8 cellular contexts compared by ENCODE assay signal in the genomic region with DNA sequence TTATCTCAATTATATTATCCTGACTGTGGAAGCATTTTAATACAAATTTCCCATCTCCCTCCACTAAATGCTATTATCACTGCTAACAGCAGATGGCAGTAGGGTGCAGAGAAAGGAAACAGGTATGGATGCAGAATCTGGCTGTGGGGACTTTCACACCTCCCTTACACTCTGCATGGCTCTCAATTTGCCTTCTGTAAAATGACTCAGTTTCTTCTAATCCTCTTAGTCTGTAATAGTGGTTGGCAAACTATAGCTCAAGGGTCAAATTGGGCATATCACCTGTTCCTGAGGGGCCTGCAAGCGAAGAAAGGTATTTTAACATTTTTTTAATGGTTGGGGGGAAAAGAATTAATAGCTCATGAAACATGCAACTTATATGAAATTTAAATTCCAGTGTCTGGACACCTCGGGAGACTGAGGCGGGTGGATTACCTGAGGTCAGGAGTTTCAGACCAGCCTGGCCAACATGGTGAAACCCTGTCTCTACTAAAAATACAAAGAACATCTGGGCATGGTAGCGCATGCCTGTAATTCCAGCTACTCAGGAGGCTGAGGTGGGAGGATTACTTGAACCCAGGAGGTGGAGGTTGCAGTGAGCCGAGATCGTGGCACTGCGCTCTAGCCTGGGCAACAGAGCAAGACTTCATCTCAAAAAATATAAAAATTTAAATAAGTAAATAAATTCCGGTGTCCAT.
DNase-seq lines count a peak whose midpoint lies in the region; ATAC-seq and TF ChIP-seq lines count a peak whose summit lies in the region.

No MANE protein-coding gene starts in this region.

- H3K27ac ChIP-seq in CD4-positive, CD25-positive, alpha-beta regulatory T cell (ENCODE audit: insufficient read depth, low read length, poor library complexity, severe bottlenecking): no peak overlapping the region
- H3K27ac ChIP-seq in HEK293 (ENCODE audit: extremely low read depth, low read depth, low read length): no peak overlapping the region

- peaks cover 18% of the 10 kb centered on the region for H3K36me3 Mint-ChIP-seq in CD4-positive, CD25-positive, alpha-beta regulatory T cell
- peaks cover 43% of the 10 kb centered on the region for H3K36me3 Mint-ChIP-seq in activated CD4-positive, alpha-beta memory T cell treated with anti-CD3 and anti-CD28 coated beads, Interleukin-2, amount 10 ng/mL, durations not matched to agents 7 days and 5 days (ENCODE audit: low read depth)
- H3K36me3 Mint-ChIP-seq in natural killer cell treated with Interleukin-12 subunit alpha and Interleukin-12 subunit beta and Interleukin-15 and Interleukin-18, amount 100 ng/mL, for 72 hours: peaks cover 4% of the 10 kb centered on the region

- peak; percentile 58 for TF ChIP-seq CTCF in HEK293 (tag by site-specific recombination; IDR thresholded peaks at IDR 0.05)

- no peak overlapping the region for H3K4me3 Mint-ChIP-seq in CD4-positive, CD25-positive, alpha-beta regulatory T cell
- no peak overlapping the region for H3K4me3 Mint-ChIP-seq in activated CD4-positive, alpha-beta memory T cell treated with anti-CD3 and anti-CD28 coated beads, Interleukin-2, amount 10 ng/mL, durations not matched to agents 7 days and 5 days
- peak overlapping the region; percentile 77 for H3K4me3 Mint-ChIP-seq in natural killer cell treated with Interleukin-12 subunit alpha and Interleukin-12 subunit beta and Interleukin-15 and Interleukin-18, amount 100 ng/mL, for 72 hours

- CTCF ChIA-PET in HEK293 (lab: Yijun Ruan, JAX): interaction anchor here (0.5 to 10.2 kb wide), 48 partner anchors 9 to 519 kb away, joined by 3 to 355 read pairs (median 4); a partner anchor contains a TSS
- CTCF ChIA-PET in activated CD4-positive, alpha-beta memory T cell treated with anti-CD3 and anti-CD28 coated beads, Interleukin-2, amount 10 ng/mL, durations not matched to agents 7 days and 5 days (lab: Charles Lee): interaction anchor here (0.8 to 9.1 kb wide), 31 partner anchors 9 to 378 kb away, joined by 3 to 441 read pairs (median 4); a partner anchor contains a TSS

- no peak overlapping the region for H3K4me3 ChIP-seq in CD4-positive, CD25-positive, alpha-beta regulatory T cell (ENCODE audit: low read depth, low read length)
- H3K4me3 ChIP-seq in HEK293 (ENCODE audit: low read depth, low read length): no peak overlapping the region

- peak; percentile 64 to 69 for ATAC-seq in CD4-positive, CD25-positive, alpha-beta regulatory T cell (ENCODE audit: low read depth in 2 of 2)
- ATAC-seq in natural killer cell treated with Interleukin-12 subunit alpha and Interleukin-12 subunit beta and Interleukin-15 and Interleukin-18, amount 100 ng/mL, for 72 hours: peak; percentile 76 to 79
- no peak for ATAC-seq in HG03280 (IDR thresholded peaks at IDR 0.05; ENCODE audit: unreplicated experiment)

- H3K4me1 ChIP-seq in CD4-positive, CD25-positive, alpha-beta regulatory T cell (ENCODE audit: control insufficient read depth, insufficient read depth, low read length, poor library complexity, severe bottlenecking): no peaks in the 10 kb centered on the region
- peaks cover 3% of the 10 kb centered on the region for H3K4me1 ChIP-seq in HEK293 (ENCODE audit: control insufficient read depth, insufficient read depth, low read length)

- POLR2A ChIA-PET in HEK293 (lab: Yijun Ruan, JAX): interaction anchor here (1.1 to 1.4 kb wide), 2 partner anchors 86 to 87 kb away, joined by 3 to 5 read pairs; no protein-coding TSS in a partner anchor
- POLR2A ChIA-PET in activated CD4-positive, alpha-beta memory T cell treated with anti-CD3 and anti-CD28 coated beads, Interleukin-2, amount 10 ng/mL, durations not matched to agents 7 days and 5 days (lab: Charles Lee): interaction anchor here (0.7 to 4.6 kb wide), 7 partner anchors 10 to 109 kb away, joined by 3 to 66 read pairs (median 6); a partner anchor contains a TSS

- H3K27me3 Mint-ChIP-seq in CD4-positive, CD25-positive, alpha-beta regulatory T cell: no peaks in the 10 kb centered on the region
- H3K27me3 Mint-ChIP-seq in activated CD4-positive, alpha-beta memory T cell treated with anti-CD3 and anti-CD28 coated beads, Interleukin-2, amount 10 ng/mL, durations not matched to agents 7 days and 5 days: no peaks in the 10 kb centered on the region
- H3K27me3 Mint-ChIP-seq in natural killer cell treated with Interleukin-12 subunit alpha and Interleukin-12 subunit beta and Interleukin-15 and Interleukin-18, amount 100 ng/mL, for 72 hours: no peaks in the 10 kb centered on the region

- H3K36me3 ChIP-seq in CD4-positive, CD25-positive, alpha-beta regulatory T cell (ENCODE audit: control insufficient read depth, insufficient read depth, low read length): peaks cover 34% of the 10 kb centered on the region
- H3K36me3 ChIP-seq in HEK293 (ENCODE audit: control insufficient read depth in 2 of 2, insufficient read depth in 1 of 2, low read length in 2 of 2): peaks cover 21 to 44% of the 10 kb centered on the region in 2 experiments; a peak in 2 of 3 replicates

- no peak overlapping the region for H3K27ac Mint-ChIP-seq in CD4-positive, CD25-positive, alpha-beta regulatory T cell
- H3K27ac Mint-ChIP-seq in activated CD4-positive, alpha-beta memory T cell treated with anti-CD3 and anti-CD28 coated beads, Interleukin-2, amount 10 ng/mL, durations not matched to agents 7 days and 5 days: peak overlapping the region; percentile 33
- H3K27ac Mint-ChIP-seq in natural killer cell treated with Interleukin-12 subunit alpha and Interleukin-12 subunit beta and Interleukin-15 and Interleukin-18, amount 100 ng/mL, for 72 hours: peak overlapping the region; percentile 93 to 98

- no peaks in the 10 kb centered on the region for H3K9me3 ChIP-seq in CD4-positive, CD25-positive, alpha-beta regulatory T cell (ENCODE audit: control insufficient read depth in 2 of 2, low read length in 2 of 2)
- no peaks in the 10 kb centered on the region for H3K9me3 ChIP-seq in HEK293 (ENCODE audit: control insufficient read depth, insufficient read depth, low read depth, low read length)

- H3K9me3 Mint-ChIP-seq in CD4-positive, CD25-positive, alpha-beta regulatory T cell: no peaks in the 10 kb centered on the region
- H3K9me3 Mint-ChIP-seq in activated CD4-positive, alpha-beta memory T cell treated with anti-CD3 and anti-CD28 coated beads, Interleukin-2, amount 10 ng/mL, durations not matched to agents 7 days and 5 days: no peaks in the 10 kb centered on the region
- no peaks in the 10 kb centered on the region for H3K9me3 Mint-ChIP-seq in natural killer cell treated with Interleukin-12 subunit alpha and Interleukin-12 subunit beta and Interleukin-15 and Interleukin-18, amount 100 ng/mL, for 72 hours

- H3K27me3 ChIP-seq in CD4-positive, CD25-positive, alpha-beta regulatory T cell (ENCODE audit: control insufficient read depth, insufficient read depth, low read length): no peaks in the 10 kb centered on the region

- DNase-seq in CD4-positive, CD25-positive, alpha-beta regulatory T cell: peak; percentile 32 to 68 (median 65)
- DNase-seq in NCI-H510A treated with DMSO at 0.1 percent for 48 hours (lab: John Stamatoyannopoulos, UW) (peak; percentile 54), fibroblast of gingiva (ENCODE audit: low read depth) (peak; percentile 45), superior temporal gyrus (ENCODE audit: extremely low spot score) (peak; percentile 94)
- DNase-seq in activated CD4-positive, alpha-beta memory T cell treated with anti-CD3 and anti-CD28 coated beads, Interleukin-2, amount 10 ng/mL, durations not matched to agents 7 days and 5 days: peak; percentile 45
- DNase-seq in natural killer cell treated with Interleukin-12 subunit alpha and Interleukin-12 subunit beta and Interleukin-15 and Interleukin-18, amount 100 ng/mL, for 72 hours (ENCODE audit: low spot score): peak; percentile 71

- peaks cover 12 to 39% (median 22%) of the 10 kb centered on the region in 4 donors for H3K4me1 Mint-ChIP-seq in CD4-positive, CD25-positive, alpha-beta regulatory T cell
- H3K4me1 Mint-ChIP-seq in activated CD4-positive, alpha-beta memory T cell treated with anti-CD3 and anti-CD28 coated beads, Interleukin-2, amount 10 ng/mL, durations not matched to agents 7 days and 5 days: peaks cover 38% of the 10 kb centered on the region
- H3K4me1 Mint-ChIP-seq in natural killer cell treated with Interleukin-12 subunit alpha and Interleukin-12 subunit beta and Interleukin-15 and Interleukin-18, amount 100 ng/mL, for 72 hours (ENCODE audit: low read depth in 2 of 2): peaks cover 27 to 36% of the 10 kb centered on the region in 2 donors

TF ChIP-seq in HEK293, 187 proteins besides CTCF, POLR2A, EP300 and RAD21 (continues in another document):
- TF ChIP-seq ZBTB7A (tag by site-specific recombination; IDR thresholded peaks at IDR 0.05; ENCODE audit: low read depth) (no peak), SP3 (tag by site-specific recombination; IDR thresholded peaks at IDR 0.05) (no peak), SCRT2 (tag by site-specific recombination; IDR thresholded peaks at IDR 0.05) (peak; percentile 52; the same call in 1 of the 2 replicates), ZNF654 (tag by site-specific recombination; IDR thresholded peaks at IDR 0.05; ENCODE audit: low read depth) (peak; percentile 91), ZNF184 (tag by site-specific recombination; IDR thresholded peaks at IDR 0.05) (no peak), ZNF391 (tag by site-specific recombination; IDR thresholded peaks at IDR 0.05; ENCODE audit: borderline replicate concordance, low read depth) (no peak), PRDM1 (tag by site-specific recombination; IDR thresholded peaks at IDR 0.05) (peak; percentile 71), ZNF548 (tag by site-specific recombination; IDR thresholded peaks at IDR 0.05) (no peak)
- TF ChIP-seq, protein P1, sequence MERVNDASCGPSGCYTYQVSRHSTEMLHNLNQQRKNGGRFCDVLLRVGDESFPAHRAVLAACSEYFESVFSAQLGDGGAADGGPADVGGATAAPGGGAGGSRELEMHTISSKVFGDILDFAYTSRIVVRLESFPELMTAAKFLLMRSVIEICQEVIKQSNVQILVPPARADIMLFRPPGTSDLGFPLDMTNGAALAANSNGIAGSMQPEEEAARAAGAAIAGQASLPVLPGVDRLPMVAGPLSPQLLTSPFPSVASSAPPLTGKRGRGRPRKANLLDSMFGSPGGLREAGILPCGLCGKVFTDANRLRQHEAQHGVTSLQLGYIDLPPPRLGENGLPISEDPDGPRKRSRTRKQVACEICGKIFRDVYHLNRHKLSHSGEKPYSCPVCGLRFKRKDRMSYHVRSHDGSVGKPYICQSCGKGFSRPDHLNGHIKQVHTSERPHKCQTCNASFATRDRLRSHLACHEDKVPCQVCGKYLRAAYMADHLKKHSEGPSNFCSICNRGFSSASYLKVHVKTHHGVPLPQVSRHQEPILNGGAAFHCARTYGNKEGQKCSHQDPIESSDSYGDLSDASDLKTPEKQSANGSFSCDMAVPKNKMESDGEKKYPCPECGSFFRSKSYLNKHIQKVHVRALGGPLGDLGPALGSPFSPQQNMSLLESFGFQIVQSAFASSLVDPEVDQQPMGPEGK (tag by site-specific recombination; IDR thresholded peaks at IDR 0.05): no peak
- TF ChIP-seq, protein P2, sequence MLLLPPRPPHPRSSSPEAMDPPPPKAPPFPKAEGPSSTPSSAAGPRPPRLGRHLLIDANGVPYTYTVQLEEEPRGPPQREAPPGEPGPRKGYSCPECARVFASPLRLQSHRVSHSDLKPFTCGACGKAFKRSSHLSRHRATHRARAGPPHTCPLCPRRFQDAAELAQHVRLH (tag by site-specific recombination; IDR thresholded peaks at IDR 0.05): no peak

Comparison
In these comparisons a context has a peak if more than half of its experiments do, and no peak if none do; other contexts are left out.
1. H3K27ac Mint-ChIP-seq: peak in activated CD4-positive, alpha-beta memory T cell treated with anti-CD3 and anti-CD28 coated beads, Interleukin-2, amount 10 ng/mL, durations not matched to agents 7 days and 5 days (single experiment) and natural killer cell treated with Interleukin-12 subunit alpha and Interleukin-12 subunit beta and Interleukin-15 and Interleukin-18, amount 100 ng/mL, for 72 hours (2 of 2); none in CD4-positive, CD25-positive, alpha-beta regulatory T cell (0 of 3).
2. Peak in every context shown above with its lines, with median percentiles within 50 percentile points of each other: DNase-seq.